6 cellular contexts compared by ENCODE assay signal in the genomic region with DNA sequence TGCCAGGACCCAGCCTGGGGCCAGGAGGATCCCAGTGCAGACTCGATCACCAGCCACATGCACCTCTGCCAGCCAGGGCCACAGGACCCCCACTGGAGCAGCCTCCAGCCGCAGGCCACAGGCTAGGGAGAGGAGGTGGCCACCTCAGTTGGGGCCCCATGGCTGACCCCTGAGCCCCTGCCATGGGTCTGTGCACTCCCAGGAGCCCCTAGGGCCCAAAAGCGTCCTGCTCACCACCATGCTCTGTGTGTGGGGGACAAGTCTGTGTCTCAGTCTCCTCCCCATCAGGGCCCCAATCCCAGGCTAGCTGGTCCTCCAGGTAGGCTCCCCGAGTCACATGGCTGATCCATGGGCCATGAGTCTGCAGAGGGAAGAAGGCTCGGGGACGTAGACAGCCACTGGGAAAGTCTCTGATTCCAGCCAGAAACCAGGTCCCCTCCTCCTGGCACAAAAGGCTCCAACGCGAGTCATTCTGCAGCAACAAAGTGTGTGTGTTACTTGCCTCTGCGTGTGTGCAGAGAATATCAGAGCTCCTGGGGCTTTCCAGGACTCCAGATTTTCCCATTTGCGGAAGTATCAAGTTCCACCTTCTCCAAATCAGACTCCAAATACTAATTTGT. TPM values are rescaled to one million over a fixed set of nuclear protein-coding genes. Genes with fewer than 3 reads are reported as not detected.
DNase-seq lines count a peak whose midpoint lies in the region; ATAC-seq and TF ChIP-seq lines count a peak whose summit lies in the region.

No MANE protein-coding gene starts in this region.

- no peak overlapping the region for H2AFZ ChIP-seq in GM23338

- TF ChIP-seq POLR2A in right lobe of liver (IDR thresholded peaks at IDR 0.05): no peak

- H3F3A ChIP-seq in GM23338 (replicated peaks; ENCODE audit: low read depth): 0 out of 2 replicates have a peak, but pooled peaks cover 13% of the 10 kb centered on the region

- H3K4me3 Mint-ChIP-seq in GM23338: peak overlapping the region; percentile 70
- H3K4me3 Mint-ChIP-seq in activated T-cell treated with anti-CD3 and anti-CD28 coated beads, Interleukin-2, amount 50 U/mL, for 72 hours: peak overlapping the region; percentile 67 to 81

- H3K4me3 ChIP-seq in GM23338 (peak overlapping the region; percentile 42), right lobe of liver (peak overlapping the region in 2 of 3 donors; percentile 23 to 24)

- 24% methylated on average over 5 of the region's 10 CpGs for WGBS in right lobe of liver (ENCODE audit: insufficient coverage, low coverage, low lambda C conversion rate, missing lambda C conversion rate)

- H3K27ac Mint-ChIP-seq in GM23338: peak overlapping the region; percentile 95
- H3K27ac Mint-ChIP-seq in activated T-cell treated with anti-CD3 and anti-CD28 coated beads, Interleukin-2, amount 50 U/mL, for 72 hours: peak overlapping the region; percentile 64

- peaks cover 34% of the 10 kb centered on the region for H3K4me1 Mint-ChIP-seq in GM23338
- H3K4me1 Mint-ChIP-seq in activated T-cell treated with anti-CD3 and anti-CD28 coated beads, Interleukin-2, amount 50 U/mL, for 72 hours (ENCODE audit: low read depth): peaks cover 20% of the 10 kb centered on the region

- H3K27ac ChIP-seq in GM23338 (ENCODE audit: low read depth) (peak overlapping the region; percentile 80), right lobe of liver (peak overlapping the region; percentile 59 to 64 (median 63))

- H4K20me1 ChIP-seq in GM23338 (replicated peaks; ENCODE audit: insufficient read depth): no peaks in the 10 kb centered on the region

- no peaks in the 10 kb centered on the region; the same call in 2 of the 3 replicates for H3K9me3 Mint-ChIP-seq in GM23338
- H3K9me3 Mint-ChIP-seq in activated T-cell treated with anti-CD3 and anti-CD28 coated beads, Interleukin-2, amount 50 U/mL, for 72 hours: no peaks in the 10 kb centered on the region

- peak overlapping the region; percentile 74 for H3K4me2 ChIP-seq in GM23338

- H3K4me1 ChIP-seq in GM23338 (ENCODE audit: insufficient read depth) (peaks cover 20% of the 10 kb centered on the region), right lobe of liver (peaks cover 0 to 18% (median 9%) of the 10 kb centered on the region in 4 donors)

- H3K79me2 ChIP-seq in GM23338 (replicated peaks; ENCODE audit: insufficient read depth): no peaks in the 10 kb centered on the region

- DNase-seq in GM23338 (ENCODE audit: low spot score) (no peak), right lobe of liver (no peak)
- peak in 1 of 2 donors; percentile 11 for DNase-seq in activated T-cell treated with anti-CD3 and anti-CD28 coated beads, Interleukin-2, amount 50 U/mL, for 72 hours
- DNase-seq in stimulated activated CD4-positive, alpha-beta T cell treated with anti-CD3 and anti-CD28 coated beads, Interleukin-4, amount 100 ng/mL, for 4 hours: no peak
- no peak for DNase-seq in activated CD4-positive, alpha-beta T cell treated with anti-CD3 and anti-CD28 coated beads for 4 hours

- TF ChIP-seq CTCF in GM23338 (conservative IDR thresholded peaks at IDR 0.05; ENCODE audit: low read depth in 2 of 2): no peak
- TF ChIP-seq CTCF in right lobe of liver (IDR thresholded peaks at IDR 0.05): no peak

- no peaks in the 10 kb centered on the region for H3K9me2 ChIP-seq in GM23338 (ENCODE audit: insufficient read depth)

- no peaks in the 10 kb centered on the region; the same call in 2 of the 3 replicates for H3K36me3 Mint-ChIP-seq in GM23338 (ENCODE audit: low read depth)
- no peaks in the 10 kb centered on the region for H3K36me3 Mint-ChIP-seq in activated T-cell treated with anti-CD3 and anti-CD28 coated beads, Interleukin-2, amount 50 U/mL, for 72 hours (ENCODE audit: insufficient read depth in 2 of 2)

- no peaks in the 10 kb centered on the region for H3K36me3 ChIP-seq in GM23338 (ENCODE audit: insufficient read depth)
- H3K36me3 ChIP-seq in right lobe of liver: no peaks in the 10 kb centered on the region

- intact Hi-C loops in right lobe of liver (cut with DNase I): no loop called here

- ATAC-seq in GM23338 (no peak), right lobe of liver (peak; percentile 0 to 4 (median 4)), HG03039 (IDR thresholded peaks at IDR 0.05; ENCODE audit: unreplicated experiment) (no peak)
- no peak for ATAC-seq in activated T-cell treated with anti-CD3 and anti-CD28 coated beads, Interleukin-2, amount 50 U/mL, for 72 hours (replicated peaks in 1 of 2)

- peaks cover 38% of the 10 kb centered on the region for H3K27me3 Mint-ChIP-seq in GM23338 (ENCODE audit: insufficient read depth, low read depth, poor library complexity)
- H3K27me3 Mint-ChIP-seq in activated T-cell treated with anti-CD3 and anti-CD28 coated beads, Interleukin-2, amount 50 U/mL, for 72 hours (ENCODE audit: low read depth): no peaks in the 10 kb centered on the region

- no peaks in the 10 kb centered on the region for H3K9me3 ChIP-seq in right lobe of liver

- peaks cover 26% of the 10 kb centered on the region for H3K27me3 ChIP-seq in GM23338 (ENCODE audit: insufficient read depth)
- no peaks in the 10 kb centered on the region for H3K27me3 ChIP-seq in right lobe of liver

TF ChIP-seq in GM23338, 12 proteins besides CTCF, POLR2A, EP300 and RAD21 (continues in another document):
- no peak for TF ChIP-seq NANOG (IDR thresholded peaks at IDR 0.05; ENCODE audit: borderline replicate concordance)

RNA-seq across cellular contexts. Expression of gene PRSS8, which starts 6.1 kb away (rescaled TPM):
- 75.9 and 77.0 TPM in 2 replicates for total RNA-seq in GM23338 (2014; rRNA removed; shearing (Covaris generic))
- 59.2 and 65.3 TPM in 2 replicates for polyA plus RNA-seq in GM23338 (2016; fragmentation: Nextera tagmentation; extraction: Ambion mirVana)
- total RNA-seq in activated T-cell treated with anti-CD3 and anti-CD28 coated beads, Interleukin-2, amount 50 U/mL, for 72 hours: not detected
- 10 to 100 TPM in 4 of 6 experiments, 1 to 10 TPM in 2; 5.6 to 20.0 (median 13.1) TPM for total RNA-seq in right lobe of liver

RNA-seq across cellular contexts. Expression of gene PRSS36, which starts 8.3 kb away (rescaled TPM):
- total RNA-seq in GM23338 (2014; rRNA removed; shearing (Covaris generic)): 1.3 and 1.4 TPM in 2 replicates
- polyA plus RNA-seq in GM23338 (2016; fragmentation: Nextera tagmentation; extraction: Ambion mirVana): 0.91 and 1.4 TPM in 2 replicates
- under 1 TPM; 0.19 TPM for total RNA-seq in activated T-cell treated with anti-CD3 and anti-CD28 coated beads, Interleukin-2, amount 50 U/mL, for 72 hours
- total RNA-seq in right lobe of liver: 1 to 10 TPM in 3 of 6 experiments, under 1 TPM in 3; 0.25 to 1.6 (median 1.0) TPM

RNA-seq across cellular contexts. Expression of gene KAT8, which starts 24.1 kb away (rescaled TPM):
- 84.8 and 85.4 TPM in 2 replicates for total RNA-seq in GM23338 (2014; rRNA removed; shearing (Covaris generic))
- polyA plus RNA-seq in GM23338 (2016; fragmentation: Nextera tagmentation; extraction: Ambion mirVana): 47.6 and 50.9 TPM in 2 replicates
- 10 to 100 TPM; 50.8 to 55.5 TPM for total RNA-seq in activated T-cell treated with anti-CD3 and anti-CD28 coated beads, Interleukin-2, amount 50 U/mL, for 72 hours
- total RNA-seq in right lobe of liver: 10 to 100 TPM; 20.4 to 29.9 (median 25.2) TPM

RNA-seq across cellular contexts. Expression of gene BCKDK, which starts 33.4 kb away (rescaled TPM):
- 58.9 and 71.2 TPM in 2 replicates for total RNA-seq in GM23338 (2014; rRNA removed; shearing (Covaris generic))
- polyA plus RNA-seq in GM23338 (2016; fragmentation: Nextera tagmentation; extraction: Ambion mirVana): 35.9 and 36.1 TPM in 2 replicates
- total RNA-seq in activated T-cell treated with anti-CD3 and anti-CD28 coated beads, Interleukin-2, amount 50 U/mL, for 72 hours: 10 to 100 TPM; 21.6 to 24.5 TPM
- total RNA-seq in right lobe of liver: 10 to 100 TPM; 34.8 to 61.5 (median 41.8) TPM

RNA-seq across cellular contexts. Expression of gene FUS, which starts 38.3 kb away (rescaled TPM):
- 213 and 247 TPM in 2 replicates for total RNA-seq in GM23338 (2014; rRNA removed; shearing (Covaris generic))
- polyA plus RNA-seq in GM23338 (2016; fragmentation: Nextera tagmentation; extraction: Ambion mirVana): 528 and 553 TPM in 2 replicates
- 100 to 1,000 TPM; 411 to 528 TPM for total RNA-seq in activated T-cell treated with anti-CD3 and anti-CD28 coated beads, Interleukin-2, amount 50 U/mL, for 72 hours
- total RNA-seq in right lobe of liver: 10 to 100 TPM; 18.7 to 69.7 (median 40.4) TPM

Comparison
In these comparisons a context has a peak if more than half of its experiments do, and no peak if none do; other contexts are left out.
1. ATAC-seq: peak in right lobe of liver (4 of 4); none in GM23338 (single experiment), activated T-cell treated with anti-CD3 and anti-CD28 coated beads, Interleukin-2, amount 50 U/mL, for 72 hours (0 of 2) and HG03039 (single experiment).
2. RNA of gene PRSS8, which starts 6.1 kb away (total RNA-seq): 75.9 to 77.0 TPM in GM23338 and 5.6 to 20.0 TPM in right lobe of liver; not detected in activated T-cell treated with anti-CD3 and anti-CD28 coated beads, Interleukin-2, amount 50 U/mL, for 72 hours; every median in the first group is over 4 times any median in the second.